9 cellular contexts compared by ENCODE assay signal in genomic region chr7:154744226-154744860, GRCh38.
DNase-seq lines count a peak whose midpoint lies in the region; ATAC-seq and TF ChIP-seq lines count a peak whose summit lies in the region.
"Had no signal": no experiment of that assay in that cellular context is flagged by ENCODE, and none has a peak within 500 bp of the region (broad histone marks: within the 10 kb centered on the region; RNA-seq: fewer than 3 reads in every experiment).

No MANE protein-coding gene starts in this region.

- no peaks in the 10 kb centered on the region for H3K9me3 ChIP-seq in DOHH2 (ENCODE audit: control insufficient read depth, insufficient read depth, low read length)

- no peak for ATAC-seq in HG03045 (IDR thresholded peaks at IDR 0.05; ENCODE audit: unreplicated experiment)

- no peak overlapping the region for H3K27ac Mint-ChIP-seq in nephron progenitor cell
- H3K27ac Mint-ChIP-seq: naive B cell had no signal

- H3K36me3 ChIP-seq in DOHH2 (ENCODE audit: control insufficient read depth, low read length) (no peaks in the 10 kb centered on the region), H7 (replicated peaks; ENCODE audit: control insufficient read depth, insufficient read depth, low read length) (no peaks in the 10 kb centered on the region)

- H3K27me3 ChIP-seq in DOHH2 (ENCODE audit: control insufficient read depth, low read length) (no peaks in the 10 kb centered on the region), H7 (ENCODE audit: control insufficient read depth, insufficient read depth, low read length) (no peaks in the 10 kb centered on the region)

- H3F3A ChIP-seq in DOHH2 (ENCODE audit: control insufficient read depth, insufficient read depth), result no peaks in the 10 kb centered on the region

- H3K4me1 ChIP-seq in DOHH2 (ENCODE audit: control insufficient read depth, low read length), result no peaks in the 10 kb centered on the region

- no peak overlapping the region for H3K4me3 Mint-ChIP-seq in nephron progenitor cell
- H3K4me3 Mint-ChIP-seq: naive B cell had no signal

- peaks cover 21% of the 10 kb centered on the region for H3K4me1 Mint-ChIP-seq in nephron progenitor cell
- H3K4me1 Mint-ChIP-seq: naive B cell had no signal

- H3K4me2 ChIP-seq in DOHH2 (ENCODE audit: low read length), result no peak overlapping the region

- H3K79me2 ChIP-seq in DOHH2 (ENCODE audit: control insufficient read depth, low read length), result no peaks in the 10 kb centered on the region

- H3K27me3 Mint-ChIP-seq in nephron progenitor cell (ENCODE audit: low read depth, poor library complexity), result peaks cover 21% of the 10 kb centered on the region

- TF ChIP-seq CTCF in DOHH2 (IDR thresholded peaks at IDR 0.05; ENCODE audit: low read depth, low read length, poor library complexity, severe bottlenecking) (peak; percentile 100), choroid plexus epithelial cell (conservative IDR thresholded peaks at IDR 0.05; ENCODE audit: low read depth, low read length) (peak; percentile 52), nephron progenitor cell (IDR thresholded peaks at IDR 0.05) (peak; percentile 93)

- H3K9me2 ChIP-seq in DOHH2 (replicated peaks; ENCODE audit: control insufficient read depth, low read length), result no peaks in the 10 kb centered on the region

- H3K4me3 ChIP-seq in DOHH2 (ENCODE audit: low read length) (no peak overlapping the region), H7 (ENCODE audit: insufficient read depth, low read depth, low read length) (no peak overlapping the region), choroid plexus epithelial cell (ENCODE audit: low read depth, low read length) (no peak overlapping the region)

- H3K36me3 Mint-ChIP-seq in nephron progenitor cell (ENCODE audit: low read depth), result no peaks in the 10 kb centered on the region
- H3K36me3 Mint-ChIP-seq: naive B cell had no signal

- no peaks in the 10 kb centered on the region for H3K9me3 Mint-ChIP-seq in nephron progenitor cell

- H3K27ac ChIP-seq in DOHH2 (ENCODE audit: low read depth, low read length), result no peak overlapping the region

- peak; percentile 92 for DNase-seq in H7
- DNase-seq in NCI-H774 (lab: John Stamatoyannopoulos, UW), result peak; percentile 9
- peak; percentile 2 for DNase-seq in choroid plexus epithelial cell (ENCODE audit: low read depth)
- DNase-seq in nephron progenitor cell, result peak; percentile 84
- no peak for DNase-seq in T-helper 1 cell
- no peak for DNase-seq in T1000 (lab: John Stamatoyannopoulos, UW)
- DNase-seq: naive B cell had no signal

- no peaks in the 10 kb centered on the region for H4K20me1 ChIP-seq in DOHH2 (ENCODE audit: control insufficient read depth, insufficient read depth, low read depth, low read length)

Comparison
In these comparisons a context has a peak if more than half of its experiments do, and no peak if none do; other contexts are left out.
1. DNase-seq: peak in H7 (single experiment), NCI-H774 (single experiment), choroid plexus epithelial cell (single experiment) and nephron progenitor cell (single experiment); none in T-helper 1 cell (0 of 5) and T1000 (single experiment).
2. Peak in every context shown above with its lines, with median percentiles within 50 percentile points of each other: CTCF ChIP-seq.